Comparison of ENCODE assay signal across 11 cellular contexts in genomic region chr6:125802943-125803377, GRCh38. TPM values are rescaled to one million over a fixed set of nuclear protein-coding genes. Genes with fewer than 3 reads are reported as not detected.
DNase-seq lines count a peak whose midpoint lies in the region; ATAC-seq lines count a peak whose summit lies in the region.
"Had no signal": no experiment of that assay in that cellular context is flagged by ENCODE, and none has a peak within 500 bp of the region (broad histone marks: within the 10 kb centered on the region; RNA-seq: fewer than 3 reads in every experiment).

No MANE protein-coding gene starts in this region.

- no peak for DNase-seq in stimulated activated naive CD8-positive, alpha-beta T cell treated with anti-CD3 and anti-CD28 coated beads, Interleukin-15, Interleukin-2, amounts not matched to agents 100 U/mL and 50 U/mL, for 24 hours
- DNase-seq in OCI-M1 (lab: John Stamatoyannopoulos, UW) (peak; percentile 71), glomerular endothelial cell (ENCODE audit: extremely low read depth, low read depth, low spot score) (peak; percentile 80), NCI-H2029 treated with DMSO at 0.1 percent for 48 hours (lab: John Stamatoyannopoulos, UW) (no peak)
- DNase-seq: amniotic stem cell, C1 segment of cervical spinal cord, NCI-H1930 had no signal

- H3K36me3 Mint-ChIP-seq in stimulated activated naive CD8-positive, alpha-beta T cell treated with anti-CD3 and anti-CD28 coated beads, Interleukin-15, Interleukin-2, amounts not matched to agents 100 ng/mL and 50 ng/mL, for 24 hours (ENCODE audit: low read depth): peaks cover 39% of the 10 kb centered on the region

- peak overlapping the region; percentile 14 for H3K27ac Mint-ChIP-seq in stimulated activated naive CD8-positive, alpha-beta T cell treated with anti-CD3 and anti-CD28 coated beads, Interleukin-15, Interleukin-2, amounts not matched to agents 100 ng/mL and 50 ng/mL, for 24 hours

- ATAC-seq in stimulated activated naive CD8-positive, alpha-beta T cell treated with anti-CD3 and anti-CD28 coated beads, Interleukin-15, Interleukin-2, amounts not matched to agents 100 U/mL and 50 U/mL, for 24 hours: no peak
- ATAC-seq in HG02840 (IDR thresholded peaks at IDR 0.05; ENCODE audit: low FRiP score, unreplicated experiment): no peak
- no peak for ATAC-seq in GM19023 (IDR thresholded peaks at IDR 0.05; ENCODE audit: unreplicated experiment)
- ATAC-seq in GM19324 (IDR thresholded peaks at IDR 0.05; ENCODE audit: low FRiP score, unreplicated experiment): no peak

- H3K4me3 Mint-ChIP-seq in stimulated activated naive CD8-positive, alpha-beta T cell treated with anti-CD3 and anti-CD28 coated beads, Interleukin-15, Interleukin-2, amounts not matched to agents 100 ng/mL and 50 ng/mL, for 24 hours: no peak overlapping the region

- no peaks in the 10 kb centered on the region for H3K9me3 Mint-ChIP-seq in stimulated activated naive CD8-positive, alpha-beta T cell treated with anti-CD3 and anti-CD28 coated beads, Interleukin-15, Interleukin-2, amounts not matched to agents 100 ng/mL and 50 ng/mL, for 24 hours

- no peaks in the 10 kb centered on the region for H3K27me3 Mint-ChIP-seq in stimulated activated naive CD8-positive, alpha-beta T cell treated with anti-CD3 and anti-CD28 coated beads, Interleukin-15, Interleukin-2, amounts not matched to agents 100 ng/mL and 50 ng/mL, for 24 hours

- H3K4me1 Mint-ChIP-seq in stimulated activated naive CD8-positive, alpha-beta T cell treated with anti-CD3 and anti-CD28 coated beads, Interleukin-15, Interleukin-2, amounts not matched to agents 100 ng/mL and 50 ng/mL, for 24 hours (ENCODE audit: low read depth): peaks cover 66% of the 10 kb centered on the region

RNA-seq across cellular contexts. Expression of gene NCOA7, which starts 12.2 kb away (rescaled TPM):
- 33.1 and 66.8 TPM in 2 replicates for total RNA-seq in glomerular endothelial cell

RNA-seq across cellular contexts. Expression of gene HEY2, which starts 53.5 kb away (rescaled TPM):
- total RNA-seq in glomerular endothelial cell: 0.34 and 1.7 TPM in 2 replicates

Comparison
In these comparisons a context has a peak if more than half of its experiments do, and no peak if none do; other contexts are left out.
1. DNase-seq: peak in OCI-M1 (single experiment) and glomerular endothelial cell (single experiment); none in stimulated activated naive CD8-positive, alpha-beta T cell treated with anti-CD3 and anti-CD28 coated beads, Interleukin-15, Interleukin-2, amounts not matched to agents 100 U/mL and 50 U/mL, for 24 hours (single experiment) and NCI-H2029 treated with DMSO at 0.1 percent for 48 hours (single experiment).